1 cellular context compared by ENCODE assay signal in genomic region chr9:26781906-26782305, GRCh38.
TF ChIP-seq lines count a peak whose summit lies in the region.

No MANE protein-coding gene starts in this region.

TF ChIP-seq in WTC11, 78 proteins besides CTCF, POLR2A, EP300 and RAD21 (continued from another document):
- no peak for TF ChIP-seq ARID4B (CRISPR knock-in tag; IDR thresholded peaks at IDR 0.05; ENCODE audit: borderline replicate concordance)
- TF ChIP-seq ESRRA (CRISPR knock-in tag; IDR thresholded peaks at IDR 0.05; ENCODE audit: borderline replicate concordance), result no peak
- no peak for TF ChIP-seq KAT7 (CRISPR knock-in tag; IDR thresholded peaks at IDR 0.05; ENCODE audit: borderline replicate concordance)
- no peak for TF ChIP-seq PRRX2 (CRISPR knock-in tag; IDR thresholded peaks at IDR 0.05)
- TF ChIP-seq FOXJ3 (CRISPR knock-in tag; IDR thresholded peaks at IDR 0.05; ENCODE audit: borderline replicate concordance), result no peak
- no peak for TF ChIP-seq ATF2 (CRISPR knock-in tag; IDR thresholded peaks at IDR 0.05; ENCODE audit: borderline replicate concordance, low read depth)
- no peak for TF ChIP-seq NFE2L1 (CRISPR knock-in tag; IDR thresholded peaks at IDR 0.05)
- no peak for TF ChIP-seq TCF7 (CRISPR knock-in tag; IDR thresholded peaks at IDR 0.05; ENCODE audit: low read depth)
- no peak for TF ChIP-seq CREM (CRISPR knock-in tag; IDR thresholded peaks at IDR 0.05)
- TF ChIP-seq E2F1 (CRISPR knock-in tag; IDR thresholded peaks at IDR 0.05), result no peak
- TF ChIP-seq ZNF138 (CRISPR knock-in tag; conservative IDR thresholded peaks at IDR 0.05), result no peak
- TF ChIP-seq ATF3 (CRISPR knock-in tag; conservative IDR thresholded peaks at IDR 0.05), result no peak
- no peak for TF ChIP-seq STAT6 (CRISPR knock-in tag; conservative IDR thresholded peaks at IDR 0.05; ENCODE audit: low read depth)
